Comparison of ENCODE assay signal across 1 cellular context in genomic region chr1:223341111-223341510, GRCh38.
TF ChIP-seq lines count a peak whose summit lies in the region.

No MANE protein-coding gene starts in this region.

TF ChIP-seq in GM12878, 131 proteins besides CTCF, POLR2A, EP300 and RAD21 (continued from another document):
- no peak for TF ChIP-seq DPF2 (IDR thresholded peaks at IDR 0.05)
- TF ChIP-seq CHD4 (IDR thresholded peaks at IDR 0.05): no peak
- TF ChIP-seq MEF2A (IDR thresholded peaks at IDR 0.05; ENCODE audit: insufficient read depth, low read depth, low read length): no peak
